ENCODE assay signal across 12 cellular contexts in genomic region chr6:156773935-156774871, GRCh38. TPM values are rescaled to one million over a fixed set of nuclear protein-coding genes. Genes with fewer than 3 reads are reported as not detected.
DNase-seq lines count a peak whose midpoint lies in the region; ATAC-seq, FAIRE-seq and TF ChIP-seq lines count a peak whose summit lies in the region.
"Had no signal": no experiment of that assay in that cellular context is flagged by ENCODE, and none has a peak within 500 bp of the region (broad histone marks: within the 10 kb centered on the region; RNA-seq: fewer than 3 reads in every experiment).

No MANE protein-coding gene starts in this region.

- H3K4ac ChIP-seq in mesenchymal stem cell (ENCODE audit: low read depth in 1 of 2, low read length in 2 of 2): no peak overlapping the region

- H3K4me3 ChIP-seq in heart right ventricle (peak overlapping the region in 5 of 10 donors; percentile 2 to 33 (median 24)), astrocyte (ENCODE audit: insufficient read depth, low read depth, low read length) (no peak overlapping the region), mesenchymal stem cell (ENCODE audit: insufficient read depth in 1 of 2, low read depth in 1 of 2, low read length in 2 of 2) (peak overlapping the region in 1 of 2 experiments; percentile 55), transverse colon (no peak overlapping the region)
- H3K4me3 ChIP-seq: K562 had no signal

- no peaks in the 10 kb centered on the region for H4K20me1 ChIP-seq in astrocyte (ENCODE audit: insufficient read depth, low read length)

- no peak overlapping the region for H4K91ac ChIP-seq in mesenchymal stem cell (ENCODE audit: low read length)

- WGBS in heart right ventricle, 2 donors: 75% methylated on average over 15 of the region's 15 CpGs
- WGBS in mesenchymal stem cell: 88% methylated on average over 12 of the region's 15 CpGs
- WGBS in transverse colon (ENCODE audit: low coverage in 1 of 2), 2 donors: 76 to 85% methylated on average over 14 to 15 of the region's 15 CpGs

- H3K4me1 Mint-ChIP-seq in astrocyte (ENCODE audit: low read depth, unreplicated experiment): peaks cover 16% of the 10 kb centered on the region

- peak overlapping the region in 1 of 2 experiments; percentile 56 for H3K23ac ChIP-seq in mesenchymal stem cell (ENCODE audit: low read length in 2 of 2)

- H2AFZ ChIP-seq in astrocyte (ENCODE audit: low read depth, low read length): no peak overlapping the region
- no peak overlapping the region for H2AFZ ChIP-seq in mesenchymal stem cell (ENCODE audit: low read depth, low read length)

- H3K4me1 ChIP-seq in heart right ventricle (peaks cover 0 to 28% (median 22%) of the 10 kb centered on the region in 9 donors), astrocyte (ENCODE audit: insufficient read depth, low read length) (peaks cover 16% of the 10 kb centered on the region), mesenchymal stem cell (ENCODE audit: control insufficient read depth, insufficient read depth, low read depth, low read length) (peaks cover 3% of the 10 kb centered on the region), transverse colon (peaks cover 6 to 23% (median 14%) of the 10 kb centered on the region in 4 donors)

- no peak overlapping the region for H3K9ac ChIP-seq in astrocyte (ENCODE audit: low read length)
- peak overlapping the region; percentile 94 for H3K9ac ChIP-seq in mesenchymal stem cell (ENCODE audit: low read length)

- no peak for TF ChIP-seq CTCF in heart right ventricle (IDR thresholded peaks at IDR 0.05)
- TF ChIP-seq CTCF in astrocyte (IDR thresholded peaks at IDR 0.05; ENCODE audit: insufficient read depth, low read depth, low read length): no peak
- TF ChIP-seq CTCF in transverse colon (IDR thresholded peaks at IDR 0.05): no peak

- H3K27me3 ChIP-seq in heart right ventricle (no peaks in the 10 kb centered on the region), astrocyte (ENCODE audit: insufficient read depth, low read length) (no peaks in the 10 kb centered on the region), mesenchymal stem cell (ENCODE audit: control insufficient read depth in 1 of 2, insufficient read depth in 1 of 2, low read length in 2 of 2) (no peaks in the 10 kb centered on the region), transverse colon (no peaks in the 10 kb centered on the region)

- no peak for ATAC-seq in heart right ventricle
- ATAC-seq in left cardiac atrium: no peak
- no peak for ATAC-seq in GM19351 (IDR thresholded peaks at IDR 0.05; ENCODE audit: unreplicated experiment)
- no peak for ATAC-seq in activated naive CD4-positive, alpha-beta T cell treated with anti-CD3 and anti-CD28 coated beads, Interleukin-2, amount 50 U/mL, for 72 hours
- ATAC-seq: K562 had no signal

- peak overlapping the region; percentile 96 for H2BK15ac ChIP-seq in mesenchymal stem cell (ENCODE audit: low read depth, poor library complexity, severe bottlenecking)

- no peaks in the 10 kb centered on the region for H3K27me3 Mint-ChIP-seq in astrocyte (ENCODE audit: low read depth, unreplicated experiment)
- H3K27me3 Mint-ChIP-seq: central memory CD8-positive, alpha-beta T cell had no signal

- no peak for TF ChIP-seq POLR2A in transverse colon (IDR thresholded peaks at IDR 0.05)

- no peak overlapping the region for H2BK12ac ChIP-seq in mesenchymal stem cell (ENCODE audit: low read length in 2 of 2)

- H3K14ac ChIP-seq in mesenchymal stem cell (ENCODE audit: low read length in 2 of 2): no peak overlapping the region

- peak overlapping the region; percentile 91 for H3K27ac Mint-ChIP-seq in astrocyte (ENCODE audit: unreplicated experiment)
- H3K27ac Mint-ChIP-seq in activated naive CD4-positive, alpha-beta T cell treated with anti-CD3 and anti-CD28 coated beads, Interleukin-2, amount 50 U/mL, for 72 hours: no peak overlapping the region

- no peak overlapping the region for H2BK5ac ChIP-seq in mesenchymal stem cell (ENCODE audit: low read depth, low read length, poor library complexity, severe bottlenecking)

- peak overlapping the region; percentile 24 for H3K4me2 ChIP-seq in astrocyte (ENCODE audit: low read length)
- peak overlapping the region; percentile 32 for H3K4me2 ChIP-seq in mesenchymal stem cell (ENCODE audit: low read length, poor library complexity, severe bottlenecking)

- peaks cover 25% of the 10 kb centered on the region for H3K79me2 ChIP-seq in astrocyte (ENCODE audit: insufficient read depth, low read length)

- no peaks in the 10 kb centered on the region for H3K9me3 Mint-ChIP-seq in astrocyte (ENCODE audit: unreplicated experiment)
- H3K9me3 Mint-ChIP-seq in activated naive CD4-positive, alpha-beta T cell treated with anti-CD3 and anti-CD28 coated beads, Interleukin-2, amount 50 U/mL, for 72 hours: no peaks in the 10 kb centered on the region
- H3K9me3 Mint-ChIP-seq: central memory CD8-positive, alpha-beta T cell had no signal

- no peak for DNase-seq in heart right ventricle
- no peak for DNase-seq in left cardiac atrium
- DNase-seq in astrocyte (ENCODE audit: low read depth): no peak
- no peak for DNase-seq in mesenchymal stem cell
- no peak for DNase-seq in transverse colon
- no peak for DNase-seq in DMS79 treated with DMSO at 0.1 percent for 48 hours (lab: John Stamatoyannopoulos, UW)
- DNase-seq in activated naive CD4-positive, alpha-beta T cell treated with anti-CD3 and anti-CD28 coated beads, Interleukin-2, amount 50 U/mL, for 72 hours (ENCODE audit: low spot score in 2 of 2): no peak
- DNase-seq: activated T-cell treated with anti-CD3 and anti-CD28 coated beads, Interleukin-2, amount 50 U/mL, for 1 hour; foreskin fibroblast had no signal

- peak overlapping the region; percentile 81 for H4K8ac ChIP-seq in mesenchymal stem cell (ENCODE audit: low read length)

- H3K27ac ChIP-seq in heart right ventricle (peak overlapping the region in 9 of 10 donors; percentile 2 to 99 (median 59)), astrocyte (ENCODE audit: low read depth, low read length) (no peak overlapping the region), mesenchymal stem cell (ENCODE audit: low read length, poor library complexity, severe bottlenecking) (no peak overlapping the region), transverse colon (peak overlapping the region; percentile 99 to 100 (median 99))

- in situ Hi-C loops in transverse colon (cut with MboI; ENCODE audit: low pct_ligation_motif_present in 1 of 4, low pct_unique_long_range_greater_than_20kb in 1 of 4, low sequenced_read_pairs in 3 of 4): loop anchor here in 3 of 4 donors (5.0 to 25.0 kb wide), 3 partner anchors 82 to 212 kb away; no protein-coding TSS in a partner anchor

- peak overlapping the region; percentile 55 for H3K4me3 Mint-ChIP-seq in astrocyte (ENCODE audit: unreplicated experiment)
- H3K4me3 Mint-ChIP-seq: central memory CD8-positive, alpha-beta T cell had no signal

- TF ChIP-seq EP300 in transverse colon (IDR thresholded peaks at IDR 0.05; ENCODE audit: low read depth): no peak

- H2BK120ac ChIP-seq in mesenchymal stem cell (ENCODE audit: low read depth, low read length): no peak overlapping the region

- no peaks in the 10 kb centered on the region for H3K9me3 ChIP-seq in heart right ventricle
- no peaks in the 10 kb centered on the region for H3K9me3 ChIP-seq in astrocyte (ENCODE audit: insufficient read depth, low read depth, low read length)
- H3K9me3 ChIP-seq in mesenchymal stem cell (ENCODE audit: control insufficient read depth, low read length): no peaks in the 10 kb centered on the region
- H3K9me3 ChIP-seq in transverse colon: no peaks in the 10 kb centered on the region

- FAIRE-seq in astrocyte (lab: Jason Lieb, UNC): no peak

- no peaks in the 10 kb centered on the region for H3K36me3 Mint-ChIP-seq in astrocyte (ENCODE audit: low read depth, unreplicated experiment)
- H3K36me3 Mint-ChIP-seq in activated naive CD4-positive, alpha-beta T cell treated with anti-CD3 and anti-CD28 coated beads, Interleukin-2, amount 50 U/mL, for 72 hours: peaks cover 0 to 4% of the 10 kb centered on the region in 2 donors

- intact Hi-C loops in heart right ventricle (cut with DNase I) (loop anchor here in 6 of 10 donors (5.0 to 10.0 kb wide), 7 partner anchors 52 to 411 kb away; no protein-coding TSS in a partner anchor), left cardiac atrium (cut with DNase I) (loop anchor here (5.0 to 10.0 kb wide), 3 partner anchors 77 to 251 kb away; no protein-coding TSS in a partner anchor), transverse colon (cut with DNase I; ENCODE audit: low total_unique reads) (no loop called here)

- H2AK5ac ChIP-seq in mesenchymal stem cell (ENCODE audit: low read length, severe bottlenecking): no peak overlapping the region

- H3K18ac ChIP-seq in mesenchymal stem cell (ENCODE audit: low read depth in 1 of 2, low read length in 2 of 2): no peak overlapping the region

- H3K36me3 ChIP-seq in heart right ventricle: no peaks in the 10 kb centered on the region
- H3K36me3 ChIP-seq in astrocyte (ENCODE audit: insufficient read depth, low read length): no peaks in the 10 kb centered on the region
- H3K36me3 ChIP-seq in mesenchymal stem cell (ENCODE audit: control insufficient read depth in 1 of 2, insufficient read depth in 2 of 2, low read depth in 1 of 2, low read length in 2 of 2): no peaks in the 10 kb centered on the region
- no peaks in the 10 kb centered on the region for H3K36me3 ChIP-seq in transverse colon

- peaks cover 2% of the 10 kb centered on the region for H3K79me1 ChIP-seq in mesenchymal stem cell (replicated peaks; ENCODE audit: low read length, poor library complexity, severe bottlenecking)

RNA-seq across cellular contexts. Expression of gene ARID1B, which starts 3.0 kb away (rescaled TPM):
- total RNA-seq in heart right ventricle (10 to 100 TPM; 39.0 to 63.2 (median 53.0) TPM), left cardiac atrium (10 to 100 TPM; 45.4 to 48.0 TPM), astrocyte (75.4 and 78.2 TPM in 2 replicates), transverse colon (100 to 1,000 TPM in 2 of 4 donors, 10 to 100 TPM in 2; 87.1 to 194 (median 115) TPM)
- polyA plus RNA-seq in heart right ventricle: 10 to 100 TPM; 11.2 to 14.5 TPM
- polyA plus RNA-seq in mesenchymal stem cell (2013, experiment 1 of 2): 32.3 TPM
- polyA plus RNA-seq in mesenchymal stem cell (2013, experiment 2 of 2): 31.6 TPM
- 10 to 100 TPM; 53.1 to 69.5 TPM for total RNA-seq in activated naive CD4-positive, alpha-beta T cell treated with anti-CD3 and anti-CD28 coated beads, Interleukin-2, amount 50 U/mL, for 72 hours

Comparison
In these comparisons a context has a peak if more than half of its experiments do, and no peak if none do; other contexts are left out.
1. H3K27ac ChIP-seq: peak in heart right ventricle (9 of 10) and transverse colon (4 of 4); none in astrocyte (single experiment) and mesenchymal stem cell (single experiment).